In genomic region chr16:30571444-30572322, GRCh38 we compare ENCODE assay signal across 1 cellular context.
TF ChIP-seq lines count a peak whose summit lies in the region.

Gene ZNF688, minus strand, starts transcription at chr16:30571714. Its CDS starts 85 bp downstream, at chr16:30571629.

TF ChIP-seq in WTC11, 78 proteins besides CTCF, POLR2A, EP300 and RAD21 (continued from another document):
- TF ChIP-seq MAX (CRISPR knock-in tag; IDR thresholded peaks at IDR 0.05) (no peak; the same call in 1 of the 2 replicates), E2F4 (CRISPR knock-in tag; IDR thresholded peaks at IDR 0.05; ENCODE audit: borderline replicate concordance, low read depth) (peak; percentile 93; the same call in 1 of the 2 replicates), ZNF512 (CRISPR knock-in tag; IDR thresholded peaks at IDR 0.05; ENCODE audit: borderline replicate concordance) (no peak), HMGA2 (CRISPR knock-in tag; IDR thresholded peaks at IDR 0.05) (no peak), NR3C1 (CRISPR knock-in tag; conservative IDR thresholded peaks at IDR 0.05; ENCODE audit: low read depth) (no peak), ATF2 (CRISPR knock-in tag; IDR thresholded peaks at IDR 0.05; ENCODE audit: borderline replicate concordance, low read depth) (no peak), ZNF532 (CRISPR knock-in tag; IDR thresholded peaks at IDR 0.05; ENCODE audit: borderline replicate concordance) (no peak), CREM (CRISPR knock-in tag; IDR thresholded peaks at IDR 0.05) (0 out of 2 replicates have a peak, but pooled peaks have one; percentile 50), CREB1 (CRISPR knock-in tag; IDR thresholded peaks at IDR 0.05) (no peak), ATF3 (CRISPR knock-in tag; conservative IDR thresholded peaks at IDR 0.05) (no peak), EMX1 (CRISPR knock-in tag; IDR thresholded peaks at IDR 0.05) (peak; percentile 79; the same call in 1 of the 2 replicates), JUN (CRISPR knock-in tag; IDR thresholded peaks at IDR 0.05) (no peak), HMGXB4 (CRISPR knock-in tag; IDR thresholded peaks at IDR 0.05) (no peak), KAT7 (CRISPR knock-in tag; IDR thresholded peaks at IDR 0.05; ENCODE audit: borderline replicate concordance) (no peak), STAT6 (CRISPR knock-in tag; conservative IDR thresholded peaks at IDR 0.05; ENCODE audit: low read depth) (no peak), MYBL2 (CRISPR knock-in tag; IDR thresholded peaks at IDR 0.05) (0 out of 2 replicates have a peak, but pooled peaks have one; percentile 0), ARID4B (CRISPR knock-in tag; IDR thresholded peaks at IDR 0.05; ENCODE audit: borderline replicate concordance) (0 out of 2 replicates have a peak, but pooled peaks have one; percentile 34), FOXK1 (CRISPR knock-in tag; IDR thresholded peaks at IDR 0.05) (peak; percentile 43), TEAD4 (CRISPR knock-in tag; IDR thresholded peaks at IDR 0.05) (no peak), JAZF1 (CRISPR knock-in tag; IDR thresholded peaks at IDR 0.05) (no peak), ZNF281 (CRISPR knock-in tag; IDR thresholded peaks at IDR 0.05) (no peak)
